1 cellular context compared by ENCODE assay signal in the genomic region with DNA sequence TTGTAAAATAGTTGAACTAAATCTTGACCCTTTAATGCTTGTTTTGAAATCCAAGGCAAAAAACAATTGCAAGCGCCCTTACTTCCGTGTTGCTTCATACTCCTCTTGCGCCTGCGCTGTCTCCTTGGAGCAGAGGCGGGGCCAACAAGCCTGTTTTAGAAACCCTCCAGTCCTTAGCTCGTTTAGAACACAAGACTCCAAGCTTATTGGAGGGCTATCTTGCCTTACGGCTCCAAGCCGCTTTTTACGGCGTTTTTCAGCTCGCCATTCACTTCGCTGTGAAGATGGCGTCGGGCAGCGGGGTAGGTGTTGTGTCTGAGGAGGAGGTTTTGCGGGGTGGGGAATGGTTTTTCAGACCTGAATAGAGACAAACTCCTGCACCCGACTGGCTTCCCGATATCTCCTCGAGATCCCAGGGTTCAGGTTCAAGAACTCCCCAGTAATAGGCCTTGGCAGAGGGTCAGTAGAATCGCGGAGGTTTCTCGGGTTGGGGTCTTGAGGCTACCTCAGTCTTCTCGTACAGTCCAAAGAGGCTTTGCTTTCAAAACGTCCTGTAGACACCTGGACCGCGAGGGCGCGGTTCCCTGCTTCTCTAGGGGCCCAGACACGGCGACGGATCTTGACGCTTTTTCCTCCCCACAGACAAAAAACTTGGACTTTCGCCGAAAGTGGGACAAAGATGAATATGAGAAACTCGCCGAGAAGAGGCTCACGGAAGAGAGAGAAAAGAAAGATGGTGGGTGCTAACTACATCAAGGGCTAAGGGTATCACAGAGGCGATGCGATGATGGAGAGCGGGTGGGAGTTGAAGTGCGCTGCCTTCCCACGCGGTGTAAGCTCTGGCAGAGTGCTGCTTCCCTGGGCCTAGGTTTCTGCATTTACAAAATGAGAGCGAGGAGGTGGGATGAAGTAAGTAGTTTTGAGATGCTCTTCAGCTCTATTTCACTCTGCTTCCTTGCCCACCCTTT.
TF ChIP-seq lines count a peak whose summit lies in the region.

Gene ZMAT2, plus strand, starts transcription at position 271 of the 968 bp plus-strand sequence. Its CDS starts 14 bp downstream, at position 285.

TF ChIP-seq in K562, 482 proteins besides CTCF, POLR2A, EP300 and RAD21 (continued from another document and continues in another):
- TF ChIP-seq, protein P1, sequence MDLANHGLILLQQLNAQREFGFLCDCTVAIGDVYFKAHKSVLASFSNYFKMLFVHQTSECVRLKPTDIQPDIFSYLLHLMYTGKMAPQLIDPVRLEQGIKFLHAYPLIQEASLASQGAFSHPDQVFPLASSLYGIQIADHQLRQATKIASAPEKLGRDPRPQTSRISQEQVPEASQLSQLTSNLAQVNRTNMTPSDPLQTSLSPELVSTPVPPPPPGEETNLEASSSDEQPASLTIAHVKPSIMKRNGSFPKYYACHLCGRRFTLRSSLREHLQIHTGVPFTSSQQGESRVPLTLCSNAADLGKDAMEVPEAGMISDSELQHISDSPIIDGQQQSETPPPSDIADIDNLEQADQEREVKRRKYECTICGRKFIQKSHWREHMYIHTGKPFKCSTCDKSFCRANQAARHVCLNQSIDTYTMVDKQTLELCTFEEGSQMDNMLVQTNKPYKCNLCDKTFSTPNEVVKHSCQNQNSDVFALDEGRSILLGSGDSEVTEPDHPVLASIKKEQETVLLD (IDR thresholded peaks at IDR 0.05), result peak; percentile 84
- TF ChIP-seq GATA2 (CRISPR knock-in tag; IDR thresholded peaks at IDR 0.05) (no peak), HNRNPK (IDR thresholded peaks at IDR 0.05; ENCODE audit: low read depth, low read length, poor library complexity, severe bottlenecking) (no peak), NKRF (IDR thresholded peaks at IDR 0.05; ENCODE audit: borderline replicate concordance) (peak; percentile 56), CEBPB (tag; IDR thresholded peaks at IDR 0.05) (peak; percentile 95), SRF (CRISPR knock-in tag; IDR thresholded peaks at IDR 0.05) (peak in 1 of 2 experiments; percentile 63; a peak in 1 of 4 replicates), POLR3G (IDR thresholded peaks at IDR 0.05; ENCODE audit: extremely low read depth, insufficient read length, insufficient replicate concordance) (no peak), ZNF311 (CRISPR knock-in tag; IDR thresholded peaks at IDR 0.05) (no peak), HDAC3 (IDR thresholded peaks at IDR 0.05; ENCODE audit: borderline replicate concordance, partially characterized antibody) (no peak), NFIC (IDR thresholded peaks at IDR 0.05) (0 out of 2 replicates have a peak, but pooled peaks have one; percentile 20), POLR2B (IDR thresholded peaks at IDR 0.05; ENCODE audit: low read depth, partially characterized antibody) (peak; percentile 92), TCF3 (CRISPR knock-in tag; IDR thresholded peaks at IDR 0.05) (no peak), ZNF232 (CRISPR knock-in tag; IDR thresholded peaks at IDR 0.05) (no peak), RFX1 (IDR thresholded peaks at IDR 0.05) (peak; percentile 95), PHF20 (IDR thresholded peaks at IDR 0.05; ENCODE audit: partially characterized antibody) (peak; percentile 88), CREB1 (IDR thresholded peaks at IDR 0.05) (peak; percentile 74; the same call in 1 of the 2 replicates), CREB1 (CRISPR knock-in tag; IDR thresholded peaks at IDR 0.05) (no peak; the same call in 1 of the 2 replicates), PHF21A (IDR thresholded peaks at IDR 0.05; ENCODE audit: borderline replicate concordance, low read depth) (no peak), ZNF280A (IDR thresholded peaks at IDR 0.05; ENCODE audit: low read depth, partially characterized antibody) (no peak), ETV5 (CRISPR knock-in tag; IDR thresholded peaks at IDR 0.05; ENCODE audit: low read depth) (no peak), NFRKB (IDR thresholded peaks at IDR 0.05; ENCODE audit: low read depth) (peak; percentile 69), CTBP1 (IDR thresholded peaks at IDR 0.05; ENCODE audit: borderline replicate concordance) (no peak; the same call in 1 of the 2 replicates), EP400 (IDR thresholded peaks at IDR 0.05) (peak; percentile 48; the same call in 1 of the 2 replicates), E2F3 (CRISPR knock-in tag; IDR thresholded peaks at IDR 0.05) (no peak), POU5F1 (IDR thresholded peaks at IDR 0.05; ENCODE audit: borderline replicate concordance, low read depth, low read length, partially characterized antibody) (peak; percentile 78), SP2 (IDR thresholded peaks at IDR 0.05; ENCODE audit: extremely low read depth, low read depth, low read length, poor library complexity, severe bottlenecking) (peak; percentile 4), ZSCAN32 (CRISPR knock-in tag; IDR thresholded peaks at IDR 0.05) (no peak), TEAD4 (IDR thresholded peaks at IDR 0.05; ENCODE audit: low read length) (0 out of 2 replicates have a peak, but pooled peaks have one; percentile 22), TEAD4 (CRISPR knock-in tag; IDR thresholded peaks at IDR 0.05; ENCODE audit: borderline replicate concordance) (no peak), SREBF2 (CRISPR knock-in tag; IDR thresholded peaks at IDR 0.05) (no peak), GABPA (tag; conservative IDR thresholded peaks at IDR 0.05; ENCODE audit: low read depth) (peak; percentile 43; the same call in 1 of the 2 replicates), ZBTB40 (IDR thresholded peaks at IDR 0.05) (no peak), ZBTB40 (CRISPR knock-in tag; IDR thresholded peaks at IDR 0.05) (no peak), SMAD2 (IDR thresholded peaks at IDR 0.05; ENCODE audit: low read depth, low read length) (no peak), CHD2 (IDR thresholded peaks at IDR 0.05; ENCODE audit: low read depth, low read length) (no peak), SPI1 (IDR thresholded peaks at IDR 0.05; ENCODE audit: borderline replicate concordance, low read depth, low read length) (no peak), ZNF324 (CRISPR knock-in tag; IDR thresholded peaks at IDR 0.05) (no peak), ZBED1 (IDR thresholded peaks at IDR 0.05) (peak; percentile 71; the same call in 1 of the 2 replicates), RBM14 (IDR thresholded peaks at IDR 0.05; ENCODE audit: borderline replicate concordance, insufficient read depth, low read depth, low read length) (no peak), POLR2AphosphoS5 (IDR thresholded peaks at IDR 0.05; ENCODE audit: control insufficient read depth, insufficient read depth, low read depth, low read length) (peak; percentile 93), HDAC2 (IDR thresholded peaks at IDR 0.05) (0 out of 2 replicates have a peak, but pooled peaks have one; percentile 18), SRSF9 (IDR thresholded peaks at IDR 0.05; ENCODE audit: borderline replicate concordance, low read depth, low read length) (no peak), FIP1L1 (IDR thresholded peaks at IDR 0.05; ENCODE audit: low read depth, low read length, poor library complexity, severe bottlenecking) (no peak), CREBBP (IDR thresholded peaks at IDR 0.05; ENCODE audit: low read depth, low read length) (no peak), NELFE (IDR thresholded peaks at IDR 0.05; ENCODE audit: insufficient read depth, insufficient read length) (no peak), FOS (IDR thresholded peaks at IDR 0.05; ENCODE audit: extremely low read depth, insufficient read length) (peak; percentile 82), ARID1B (IDR thresholded peaks at IDR 0.05) (no peak), HDAC1 (IDR thresholded peaks at IDR 0.05) (peak in 1 of 2 experiments; percentile 53; a peak in 1 of 4 replicates), ATF1 (CRISPR knock-in tag; IDR thresholded peaks at IDR 0.05) (no peak), ATF1 (tag; IDR thresholded peaks at IDR 0.05) (peak; percentile 69), ASH1L (IDR thresholded peaks at IDR 0.05; ENCODE audit: borderline replicate concordance, low read depth, partially characterized antibody) (peak; percentile 65), RCOR1 (IDR thresholded peaks at IDR 0.05; ENCODE audit: borderline replicate concordance in 1 of 2, low read depth in 2 of 2, low read length in 2 of 2) (0 out of 4 replicates have a peak, but pooled peaks of 1 of the 2 experiments have one; percentile 10)
- TF ChIP-seq, protein P2, sequence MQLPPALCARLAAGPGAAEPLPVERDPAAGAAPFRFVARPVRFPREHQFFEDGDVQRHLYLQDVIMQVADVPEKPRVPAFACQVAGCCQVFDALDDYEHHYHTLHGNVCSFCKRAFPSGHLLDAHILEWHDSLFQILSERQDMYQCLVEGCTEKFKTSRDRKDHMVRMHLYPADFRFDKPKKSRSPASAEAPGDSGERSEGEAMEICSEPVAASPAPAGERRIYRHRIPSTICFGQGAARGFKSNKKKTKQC (CRISPR knock-in tag; IDR thresholded peaks at IDR 0.05), result no peak
